ENCODE assay signal across 23 cellular contexts in genomic region chr1:163093579-163093978, GRCh38.
"Had no signal": no experiment of that assay in that cellular context is flagged by ENCODE, and none has a peak within 500 bp of the region (broad histone marks: within the 10 kb centered on the region; RNA-seq: fewer than 3 reads in every experiment).

No MANE protein-coding gene starts in this region.

- H3K9me3 ChIP-seq: psoas muscle, spleen, tibial nerve, upper lobe of right lung, vagina had no signal

- ATAC-seq: foreskin keratinocyte; left colon; left ventricle myocardium superior; psoas muscle; sciatic nerve; stimulated activated memory B cell treated with anti-CD40 and anti-IgM and Interleukin-4, amounts not matched to agents 10 μg/mL and 1 μg/mL and 100 μg/mL, for 72 hours; upper lobe of right lung had no signal

- H3K4me1 ChIP-seq: foreskin keratinocyte, psoas muscle, spleen, tibial nerve, upper lobe of right lung, vagina had no signal

- H3K4me3 ChIP-seq: hepatocyte, lung, psoas muscle, spleen, tibial nerve, upper lobe of right lung, vagina had no signal

- H3K79me2 ChIP-seq: hepatocyte had no signal

- FAIRE-seq: endothelial cell of umbilical vein had no signal

- DNase-seq: effector CD4-positive, alpha-beta T cell; endodermal cell; erythroblast; foreskin keratinocyte; head of caudate nucleus; left colon; left ventricle myocardium superior; mesenchymal stem cell; midbrain; psoas muscle; retina; spleen; stimulated activated CD4-positive, alpha-beta T cell treated with anti-CD3 and anti-CD28 coated beads, Interleukin-15, amount 100 ng/mL, for 24 hours; stimulated activated CD4-positive, alpha-beta T cell treated with anti-CD3 and anti-CD28 coated beads, Interleukin-1b, Interleukin-23, amount 100 ng/mL, for 48 hours; stimulated activated CD4-positive, alpha-beta T cell treated with anti-CD3 and anti-CD28 coated beads, Interleukin-4, amount 100 ng/mL, for 24 hours; upper lobe of right lung had no signal

- H3K4me2 ChIP-seq: hepatocyte had no signal

- H3K36me3 ChIP-seq: spleen, tibial nerve, upper lobe of right lung, vagina had no signal

- H2AFZ ChIP-seq: hepatocyte had no signal

- H3K27me3 ChIP-seq: foreskin keratinocyte, hepatocyte, tibial nerve, upper lobe of right lung, vagina had no signal

- H3K27ac ChIP-seq: foreskin keratinocyte, hepatocyte, psoas muscle, spleen, tibial nerve, upper lobe of right lung, vagina had no signal
